18 cellular contexts compared by ENCODE assay signal in the genomic region with DNA sequence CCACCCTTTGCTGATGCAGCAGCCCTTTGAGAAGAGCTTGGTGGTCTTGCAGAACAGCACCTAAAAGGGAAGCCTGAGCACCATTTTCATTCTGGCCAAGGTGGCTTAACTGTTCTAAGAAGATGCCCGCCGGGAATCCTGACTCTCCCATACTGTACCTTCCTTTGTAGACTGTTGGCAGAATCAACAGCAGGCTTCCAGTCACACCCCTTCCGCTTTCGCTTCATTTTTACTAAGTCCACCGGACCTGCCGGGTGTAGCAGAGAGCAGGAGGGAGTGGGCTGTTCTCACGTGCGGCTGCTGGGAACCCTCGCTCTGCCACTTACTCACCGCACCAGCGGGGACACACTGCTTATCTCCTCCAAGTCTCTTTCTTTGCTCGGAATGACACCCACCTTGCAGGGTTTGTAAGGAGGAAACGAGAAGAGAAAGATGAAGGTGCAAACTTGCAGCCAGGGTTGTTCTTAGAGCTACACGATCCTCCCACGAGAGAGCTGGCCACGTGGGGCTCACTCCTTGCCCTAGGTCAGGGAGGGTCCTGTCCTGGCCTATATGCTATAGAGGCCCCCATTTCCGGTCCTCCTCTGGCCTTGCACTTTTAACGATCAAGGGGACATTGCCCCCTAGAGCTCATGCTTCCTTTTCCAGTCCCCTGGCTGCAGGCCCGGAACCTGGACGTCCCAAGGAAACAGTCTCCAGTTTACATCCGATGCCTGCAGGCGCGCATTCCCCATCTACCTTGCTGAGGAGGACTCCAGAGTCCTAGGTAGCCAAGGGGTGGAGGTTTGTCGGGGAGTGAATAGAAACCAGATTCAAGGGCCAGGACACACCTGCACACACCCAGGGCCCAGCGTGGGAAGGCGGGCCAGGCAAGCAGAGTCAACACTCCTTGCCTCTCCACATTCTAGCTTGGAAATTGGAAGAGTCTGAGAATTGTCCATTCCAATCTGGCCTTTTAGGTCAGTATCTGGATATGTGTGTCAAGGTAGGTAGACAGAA.
DNase-seq lines count a peak whose midpoint lies in the region; ATAC-seq, FAIRE-seq and TF ChIP-seq lines count a peak whose summit lies in the region.
"Had no signal": no experiment of that assay in that cellular context is flagged by ENCODE, and none has a peak within 500 bp of the region (broad histone marks: within the 10 kb centered on the region; RNA-seq: fewer than 3 reads in every experiment).

No MANE protein-coding gene starts in this region.

- no peak overlapping the region for H3K18ac ChIP-seq in H1 (ENCODE audit: extremely low read depth, low read length)

- no peak overlapping the region for H3K4ac ChIP-seq in H1 (replicated peaks; ENCODE audit: insufficient read length, low read depth, low read length)

- POLR2A ChIA-PET in H1 (lab: Charles Lee; ENCODE audit: partially characterized antibody): no interaction called here

- H2BK12ac ChIP-seq in H1 (ENCODE audit: low read depth, low read length): no peak overlapping the region; the same call in 1 of the 2 replicates

- TF ChIP-seq POLR2A in H1 (IDR thresholded peaks at IDR 0.05; ENCODE audit: control extremely low read depth in 1 of 2, low read depth in 2 of 2, low read length in 2 of 2): no peak

- H3K4me1 Mint-ChIP-seq in neural progenitor cell: peaks cover 19% of the 10 kb centered on the region
- H3K4me1 Mint-ChIP-seq: activated CD4-positive, alpha-beta T cell treated with anti-CD3 and anti-CD28 coated beads, Interleukin-2, amount 10 ng/mL, durations not matched to agents 7 days and 5 days had no signal

- no peak overlapping the region for H2BK20ac ChIP-seq in H1 (ENCODE audit: low read length)

- TF ChIP-seq CTCF in H1 (IDR thresholded peaks at IDR 0.05; ENCODE audit: control extremely low read depth in 1 of 3, insufficient read depth in 1 of 3, low read depth in 1 of 3, low read length in 3 of 3): peak in 1 of 3 experiments; percentile 20; a peak in 1 of 4 replicates
- peak; percentile 17 for TF ChIP-seq CTCF in neural progenitor cell (IDR thresholded peaks at IDR 0.05)

- H4K5ac ChIP-seq in H1 (ENCODE audit: insufficient read length, low read depth, low read length): no peak overlapping the region

- no peaks in the 10 kb centered on the region for H3K23me2 ChIP-seq in H1 (ENCODE audit: low read depth, low read length)

- FAIRE-seq in H1 (lab: Jason Lieb, UNC) (no peak), frontal cortex (lab: Jason Lieb, UNC) (no peak)
- FAIRE-seq: GM18507 had no signal

- 87% methylated on average over 26 of the region's 26 CpGs; no CpG with 5 or more reads in 1 of the 2 experiments for WGBS in H1 (ENCODE audit: extremely low coverage in 1 of 2, insufficient coverage in 1 of 2, insufficient read length in 1 of 2, insufficient replicate concordance in 2 of 2, low coverage in 1 of 2, low lambda C conversion rate in 2 of 2, missing lambda C conversion rate in 1 of 2), 2 experiments

- no peak overlapping the region for H4K91ac ChIP-seq in H1 (replicated peaks; ENCODE audit: insufficient read length, low read length)

- peak overlapping the region; percentile 58 for H3K27ac Mint-ChIP-seq in neural progenitor cell
- H3K27ac Mint-ChIP-seq: activated CD4-positive, alpha-beta T cell treated with anti-CD3 and anti-CD28 coated beads, Interleukin-2, amount 10 ng/mL, durations not matched to agents 7 days and 5 days; CD4-positive, alpha-beta T cell had no signal

- no peak overlapping the region for H3K4me3 Mint-ChIP-seq in neural progenitor cell
- H3K4me3 Mint-ChIP-seq: activated CD4-positive, alpha-beta T cell treated with anti-CD3 and anti-CD28 coated beads, Interleukin-2, amount 10 ng/mL, durations not matched to agents 7 days and 5 days; CD4-positive, alpha-beta T cell had no signal

- H3K56ac ChIP-seq in H1 (replicated peaks; ENCODE audit: insufficient read length, low read depth, low read length): no peak overlapping the region

- H3K27ac ChIP-seq in H1 (ENCODE audit: low read depth, low read length) (no peak overlapping the region), neural progenitor cell (no peak overlapping the region)
- H3K27ac ChIP-seq: foreskin keratinocyte, neutrophil, RWPE1, suprapubic skin had no signal

- H3K9ac ChIP-seq in H1 (replicated peaks in 1 of 4; ENCODE audit: extremely low read depth in 1 of 4, low read depth in 3 of 4, low read length in 3 of 4) (no peak overlapping the region), neural progenitor cell (no peak overlapping the region)

- H3K4me3 ChIP-seq in H1 (ENCODE audit: extremely low read depth in 1 of 4, insufficient read depth in 2 of 4, low read depth in 3 of 4, low read length in 4 of 4): no peak overlapping the region
- H3K4me3 ChIP-seq in neural progenitor cell: no peak overlapping the region
- H3K4me3 ChIP-seq: suprapubic skin had no signal

- H3K4me1 ChIP-seq in H1 (replicated peaks in 1 of 4; ENCODE audit: control insufficient read depth in 3 of 4, insufficient read depth in 4 of 4, low read length in 3 of 4) (peaks cover 0 to 3% (median 0%) of the 10 kb centered on the region in 4 experiments; a peak in 2 of 7 replicates), neural progenitor cell (no peaks in the 10 kb centered on the region)
- H3K4me1 ChIP-seq: foreskin keratinocyte, suprapubic skin had no signal

- no peak overlapping the region for H3K23ac ChIP-seq in H1 (ENCODE audit: insufficient read length)

- no peak for ATAC-seq in HG03039 (IDR thresholded peaks at IDR 0.05; ENCODE audit: unreplicated experiment)

- no peaks in the 10 kb centered on the region for H3K79me2 ChIP-seq in H1 (ENCODE audit: control insufficient read depth in 1 of 2, insufficient read depth in 2 of 2, low read length in 2 of 2)
- no peaks in the 10 kb centered on the region for H3K79me2 ChIP-seq in neural progenitor cell (ENCODE audit: low read depth)

- H4K20me1 ChIP-seq in H1 (replicated peaks in 1 of 2; ENCODE audit: control insufficient read depth in 1 of 2, insufficient read depth in 2 of 2, low read length in 2 of 2) (no peaks in the 10 kb centered on the region), neural progenitor cell (ENCODE audit: low read depth) (no peaks in the 10 kb centered on the region)

- no peak overlapping the region for H2BK15ac ChIP-seq in H1 (ENCODE audit: low read length)

- no peak for TF ChIP-seq EP300 in H1 (IDR thresholded peaks at IDR 0.05; ENCODE audit: borderline replicate concordance in 1 of 2, low read depth in 2 of 2, low read length in 2 of 2)

- no peak overlapping the region for H2BK5ac ChIP-seq in H1 (ENCODE audit: low read depth, low read length)

- H2AK5ac ChIP-seq in H1 (ENCODE audit: low read depth, low read length): no peak overlapping the region

- H4K8ac ChIP-seq in H1 (ENCODE audit: extremely low read depth, insufficient read depth, low read length): no peak overlapping the region

- H2BK120ac ChIP-seq in H1 (replicated peaks; ENCODE audit: low read depth, low read length): no peak overlapping the region

- no peaks in the 10 kb centered on the region for H3F3A ChIP-seq in neural progenitor cell (ENCODE audit: low read depth)

- H3K14ac ChIP-seq in H1 (ENCODE audit: insufficient read length): no peak overlapping the region

- H3K27me3 ChIP-seq in H1 (replicated peaks in 1 of 4; ENCODE audit: control insufficient read depth in 3 of 4, extremely low read depth in 1 of 4, insufficient read depth in 3 of 4, low read length in 3 of 4): no peaks in the 10 kb centered on the region
- no peaks in the 10 kb centered on the region for H3K27me3 ChIP-seq in neural progenitor cell
- H3K27me3 ChIP-seq: foreskin keratinocyte, neutrophil, suprapubic skin had no signal

- H3K9me3 Mint-ChIP-seq in neural progenitor cell: no peaks in the 10 kb centered on the region
- H3K9me3 Mint-ChIP-seq: activated CD4-positive, alpha-beta T cell treated with anti-CD3 and anti-CD28 coated beads, Interleukin-2, amount 10 ng/mL, durations not matched to agents 7 days and 5 days; CD4-positive, alpha-beta T cell; mesothelial cell of epicardium had no signal

- DNase-seq in DMS53 (lab: John Stamatoyannopoulos, UW) (peak; percentile 75), NCI-H2029 treated with DMSO at 0.1 percent for 48 hours (lab: John Stamatoyannopoulos, UW) (peak; percentile 40), H1 (ENCODE audit: low read depth in 1 of 2, low spot score in 2 of 2) (no peak), neural progenitor cell (ENCODE audit: low spot score) (no peak), AG08395 (ENCODE audit: low spot score) (no peak), frontal cortex (ENCODE audit: low spot score in 2 of 2) (no peak)
- DNase-seq in stimulated activated CD4-positive, alpha-beta T cell treated with anti-CD3 and anti-CD28 coated beads, Interleukin-2, amount 100 ng/mL, for 48 hours: no peak
- DNase-seq: activated CD4-positive, alpha-beta T cell treated with anti-CD3 and anti-CD28 coated beads, Interleukin-2, amount 10 ng/mL, durations not matched to agents 7 days and 5 days; activated T-cell treated with anti-CD3 and anti-CD28 coated beads for 4 hours; CD4-positive, alpha-beta T cell; dermis blood vessel endothelial cell had no signal

- H3K9me3 ChIP-seq in H1 (ENCODE audit: insufficient read depth in 2 of 2, low read depth in 1 of 2, low read length in 1 of 2) (no peaks in the 10 kb centered on the region), neural progenitor cell (ENCODE audit: low read depth) (no peaks in the 10 kb centered on the region)
- H3K9me3 ChIP-seq: neutrophil, suprapubic skin had no signal

- no peak overlapping the region for H3K4me2 ChIP-seq in H1 (ENCODE audit: insufficient read depth in 1 of 2, low read depth in 2 of 2, low read length in 2 of 2)
- no peak overlapping the region for H3K4me2 ChIP-seq in neural progenitor cell

- CTCF ChIA-PET in H1 (lab: Charles Lee; ENCODE audit: partially characterized antibody): interaction anchor here (0.6 to 2.0 kb wide), 4 partner anchors 136 to 196 kb away, joined by 3 to 6 read pairs (median 4); no protein-coding TSS in a partner anchor

- H3K36me3 ChIP-seq in H1 (ENCODE audit: control insufficient read depth in 2 of 4, insufficient read depth in 4 of 4, low read length in 3 of 4) (no peaks in the 10 kb centered on the region), neural progenitor cell (no peaks in the 10 kb centered on the region)
- H3K36me3 ChIP-seq: neutrophil, suprapubic skin had no signal

- peak; percentile 17 to 49; a peak in 3 of 4 replicates for TF ChIP-seq RAD21 in H1 (IDR thresholded peaks at IDR 0.05 in 1 of 2, conservative IDR thresholded peaks at IDR 0.05 in 1 of 2; ENCODE audit: low read depth in 2 of 2, low read length in 2 of 2)

- H2AFZ ChIP-seq in H1 (ENCODE audit: low read length) (no peak overlapping the region), neural progenitor cell (replicated peaks) (peak overlapping the region; percentile 26)

- H3K79me1 ChIP-seq in H1 (ENCODE audit: low read depth, low read length): no peaks in the 10 kb centered on the region

- H3K36me3 Mint-ChIP-seq in neural progenitor cell: no peaks in the 10 kb centered on the region
- H3K36me3 Mint-ChIP-seq: mesothelial cell of epicardium had no signal

- H3K27me3 Mint-ChIP-seq in neural progenitor cell (ENCODE audit: insufficient read depth, low read depth): no peaks in the 10 kb centered on the region

TF ChIP-seq in H1, 55 proteins besides CTCF, POLR2A, EP300 and RAD21 (continues in another document):
- TF ChIP-seq CBX8 (IDR thresholded peaks at IDR 0.05; ENCODE audit: borderline replicate concordance, low read depth, low read length) (no peak), CBX5 (IDR thresholded peaks at IDR 0.05; ENCODE audit: low read depth, low read length) (no peak), SP4 (IDR thresholded peaks at IDR 0.05; ENCODE audit: low read length) (no peak), MAFK (IDR thresholded peaks at IDR 0.05; ENCODE audit: low read depth, low read length) (no peak)

Comparison
In these comparisons a context has a peak if more than half of its experiments do, and no peak if none do; other contexts are left out.
1. DNase-seq: peak in DMS53 (single experiment) and NCI-H2029 treated with DMSO at 0.1 percent for 48 hours (single experiment); none in H1 (0 of 2), neural progenitor cell (single experiment), AG08395 (single experiment), stimulated activated CD4-positive, alpha-beta T cell treated with anti-CD3 and anti-CD28 coated beads, Interleukin-2, amount 100 ng/mL, for 48 hours (0 of 2) and frontal cortex (0 of 2).